Comparison of ENCODE assay signal across 9 cellular contexts in the genomic region with DNA sequence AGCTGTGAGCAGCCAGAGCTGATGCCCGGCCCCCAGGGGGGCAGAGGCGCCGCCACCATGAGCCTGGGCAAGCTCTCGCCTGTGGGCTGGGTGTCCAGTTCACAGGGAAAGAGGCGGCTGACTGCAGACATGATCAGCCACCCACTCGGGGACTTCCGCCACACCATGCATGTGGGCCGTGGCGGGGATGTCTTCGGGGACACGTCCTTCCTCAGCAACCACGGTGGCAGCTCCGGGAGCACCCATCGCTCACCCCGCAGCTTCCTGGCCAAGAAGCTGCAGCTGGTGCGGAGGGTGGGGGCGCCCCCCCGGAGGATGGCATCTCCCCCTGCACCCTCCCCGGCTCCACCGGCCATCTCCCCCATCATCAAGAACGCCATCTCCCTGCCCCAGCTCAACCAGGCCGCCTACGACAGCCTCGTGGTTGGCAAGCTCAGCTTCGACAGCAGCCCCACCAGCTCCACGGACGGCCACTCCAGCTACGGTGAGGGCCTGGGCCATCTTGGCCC. TPM values are rescaled to one million over a fixed set of nuclear protein-coding genes. Genes with fewer than 3 reads are reported as not detected.
A peak's percentile ranks its signal among the peaks of the same experiment; 100 is the strongest.
DNase-seq lines count a peak whose midpoint lies in the region; ATAC-seq, FAIRE-seq and TF ChIP-seq lines count a peak whose summit lies in the region.
"Had no signal": no experiment of that assay in that cellular context is flagged by ENCODE, and none has a peak within 500 bp of the region (broad histone marks: within the 10 kb centered on the region; RNA-seq: fewer than 3 reads in every experiment).

No MANE protein-coding gene starts in this region.

- POLR2A ChIA-PET in activated CD8-positive, alpha-beta T cell treated with anti-CD3 and anti-CD28 coated beads, Interleukin-2, amount 10 ng/mL, durations not matched to agents 7 days and 5 days (lab: Charles Lee) = interaction anchor here (0.8 to 2.1 kb wide), 4 partner anchors 9 to 239 kb away, joined by 3 to 8 read pairs (median 6); a partner anchor contains a TSS
- POLR2A ChIA-PET in H1 (lab: Charles Lee; ENCODE audit: partially characterized antibody) = interaction anchor here (1.0 to 12.2 kb wide), 6 partner anchors 8 to 120 kb away, joined by 3 to 198 read pairs (median 3); partner anchors contain the start of gene NOL12

- no peak for TF ChIP-seq RAD21 in H1 (IDR thresholded peaks at IDR 0.05 in 1 of 2, conservative IDR thresholded peaks at IDR 0.05 in 1 of 2; ENCODE audit: low read depth in 2 of 2, low read length in 2 of 2)

- CTCF ChIA-PET in activated CD8-positive, alpha-beta T cell treated with anti-CD3 and anti-CD28 coated beads, Interleukin-2, amount 10 ng/mL, durations not matched to agents 7 days and 5 days (lab: Charles Lee) = interaction anchor here (0.7 to 15.3 kb wide), 38 partner anchors 9 to 709 kb away, joined by 3 to 493 read pairs (median 7); partner anchors contain the start of genes C22orf23, CYTH4, GGA1 and LGALS1
- CTCF ChIA-PET in H1 (lab: Charles Lee; ENCODE audit: partially characterized antibody) = interaction anchor here (0.8 to 39.4 kb wide), 24 partner anchors 10 to 115 kb away, joined by 3 to 1347 read pairs (median 8); partner anchors contain the start of genes GGA1, LGALS2 and MFNG

- peak overlapping the region; percentile 79 for H3K27ac Mint-ChIP-seq in activated CD8-positive, alpha-beta T cell treated with anti-CD3 and anti-CD28 coated beads, Interleukin-2, amount 10 ng/mL, durations not matched to agents 7 days and 5 days

- H2BK15ac ChIP-seq in H1 (ENCODE audit: low read length) = peak overlapping the region; percentile 13; the same call in 1 of the 2 replicates

- TF ChIP-seq CTCF in GM06990 (IDR thresholded peaks at IDR 0.05; ENCODE audit: insufficient read depth, low read length, poor library complexity, severe bottlenecking) (no peak), H1 (IDR thresholded peaks at IDR 0.05; ENCODE audit: control extremely low read depth in 1 of 3, insufficient read depth in 1 of 3, low read depth in 1 of 3, low read length in 3 of 3) (no peak)

- no peak overlapping the region for H3K14ac ChIP-seq in H1 (ENCODE audit: insufficient read length)

- H2BK120ac ChIP-seq in H1 (replicated peaks; ENCODE audit: low read depth, low read length) = no peak overlapping the region

- no peak overlapping the region for H4K91ac ChIP-seq in H1 (replicated peaks; ENCODE audit: insufficient read length, low read length)

- ATAC-seq in activated CD8-positive, alpha-beta T cell treated with anti-CD3 and anti-CD28 coated beads, Interleukin-2, amount 10 ng/mL, durations not matched to agents 7 days and 5 days = peak; percentile 50
- ATAC-seq in GM21529 (IDR thresholded peaks at IDR 0.05; ENCODE audit: unreplicated experiment) = no peak
- ATAC-seq in GM21447 (IDR thresholded peaks at IDR 0.05; ENCODE audit: unreplicated experiment) = no peak

- no peak overlapping the region for H3K4ac ChIP-seq in H1 (replicated peaks; ENCODE audit: insufficient read length, low read depth, low read length)

- FAIRE-seq in H1 (lab: Jason Lieb, UNC) (no peak), HTR-8/SVneo (lab: Jason Lieb, UNC) (no peak)

- H2AFZ ChIP-seq in H1 (ENCODE audit: low read length) = no peak overlapping the region

- TF ChIP-seq POLR2A in H1 (IDR thresholded peaks at IDR 0.05; ENCODE audit: control extremely low read depth in 1 of 2, low read depth in 2 of 2, low read length in 2 of 2) = no peak

- no peak overlapping the region; the same call in 1 of the 2 replicates for H4K8ac ChIP-seq in H1 (ENCODE audit: extremely low read depth, insufficient read depth, low read length)

- no peaks in the 10 kb centered on the region for H3K9me3 ChIP-seq in H1 (ENCODE audit: insufficient read depth in 2 of 2, low read depth in 1 of 2, low read length in 1 of 2)

- peaks cover 13 to 41% (median 24%) of the 10 kb centered on the region in 4 experiments for H3K4me1 ChIP-seq in H1 (replicated peaks in 1 of 4; ENCODE audit: control insufficient read depth in 3 of 4, insufficient read depth in 4 of 4, low read length in 3 of 4)

- H3K27me3 Mint-ChIP-seq in activated CD8-positive, alpha-beta T cell treated with anti-CD3 and anti-CD28 coated beads, Interleukin-2, amount 10 ng/mL, durations not matched to agents 7 days and 5 days (ENCODE audit: low read depth) = peaks cover 38% of the 10 kb centered on the region

- H3K4me3 ChIP-seq in GM06990 (replicated peaks; ENCODE audit: low read depth, low read length) = no peak overlapping the region
- H3K4me3 ChIP-seq in H1 (ENCODE audit: extremely low read depth in 1 of 4, insufficient read depth in 2 of 4, low read depth in 3 of 4, low read length in 4 of 4) = no peak overlapping the region
- H3K4me3 ChIP-seq in skin epidermis = no peak overlapping the region

- H3K36me3 ChIP-seq in GM06990 (ENCODE audit: control insufficient read depth, insufficient read depth, low read length) = no peaks in the 10 kb centered on the region
- H3K36me3 ChIP-seq in H1 (ENCODE audit: control insufficient read depth in 2 of 4, insufficient read depth in 4 of 4, low read length in 3 of 4) = no peaks in the 10 kb centered on the region

- WGBS in H1 (ENCODE audit: extremely low coverage in 1 of 2, insufficient coverage in 1 of 2, insufficient read length in 1 of 2, insufficient replicate concordance in 2 of 2, low coverage in 1 of 2, low lambda C conversion rate in 2 of 2, missing lambda C conversion rate in 1 of 2), 2 experiments = 88% methylated on average over 20 of the region's 28 CpGs; no CpG with 5 or more reads in 1 of the 2 experiments

- H2AK5ac ChIP-seq in H1 (ENCODE audit: low read depth, low read length) = peak overlapping the region; percentile 8; the same call in 1 of the 2 replicates

- no peak overlapping the region for H3K4me2 ChIP-seq in H1 (ENCODE audit: insufficient read depth in 1 of 2, low read depth in 2 of 2, low read length in 2 of 2)

- H2BK5ac ChIP-seq in H1 (ENCODE audit: low read depth, low read length) = peak overlapping the region; percentile 24

- H4K20me1 ChIP-seq in H1 (replicated peaks in 1 of 2; ENCODE audit: control insufficient read depth in 1 of 2, insufficient read depth in 2 of 2, low read length in 2 of 2) = no peaks in the 10 kb centered on the region

- peak overlapping the region; percentile 80; the same call in 1 of the 2 replicates for H2BK12ac ChIP-seq in H1 (ENCODE audit: low read depth, low read length)

- H4K5ac ChIP-seq in H1 (ENCODE audit: insufficient read length, low read depth, low read length) = no peak overlapping the region

- no peak for TF ChIP-seq EP300 in H1 (IDR thresholded peaks at IDR 0.05; ENCODE audit: borderline replicate concordance in 1 of 2, low read depth in 2 of 2, low read length in 2 of 2)

- no peak overlapping the region for H3K23ac ChIP-seq in H1 (ENCODE audit: insufficient read length)

- H3K23me2 ChIP-seq in H1 (ENCODE audit: low read depth, low read length) = peaks cover 3% of the 10 kb centered on the region; the same call in 1 of the 2 replicates

- no peak overlapping the region for H3K56ac ChIP-seq in H1 (replicated peaks; ENCODE audit: insufficient read length, low read depth, low read length)

- H3K4me1 Mint-ChIP-seq in activated CD8-positive, alpha-beta T cell treated with anti-CD3 and anti-CD28 coated beads, Interleukin-2, amount 10 ng/mL, durations not matched to agents 7 days and 5 days (ENCODE audit: low read depth) = peaks cover 34% of the 10 kb centered on the region

- peak; percentile 37 for DNase-seq in GM06990 (ENCODE audit: extremely low read depth, insufficient read length)
- peak; percentile 61 for DNase-seq in activated CD8-positive, alpha-beta T cell treated with anti-CD3 and anti-CD28 coated beads, Interleukin-2, amount 10 ng/mL, durations not matched to agents 7 days and 5 days
- DNase-seq in H1 (ENCODE audit: low read depth in 1 of 2, low spot score in 2 of 2) = no peak
- no peak for DNase-seq in NCI-H146 treated with DMSO at 0.1 percent for 48 hours (lab: John Stamatoyannopoulos, UW; ENCODE audit: unreplicated experiment)
- no peak for DNase-seq in HTR-8/SVneo (ENCODE audit: insufficient read length, low spot score)
- DNase-seq: DMS79 had no signal

- H3K9ac ChIP-seq in H1 (replicated peaks in 1 of 4; ENCODE audit: extremely low read depth in 1 of 4, low read depth in 3 of 4, low read length in 3 of 4) = no peak overlapping the region

- no peak overlapping the region for H2BK20ac ChIP-seq in H1 (ENCODE audit: low read length)

- H3K27ac ChIP-seq in H1 (ENCODE audit: low read depth, low read length) (no peak overlapping the region), skin epidermis (peak overlapping the region in 15 of 21 experiments; percentile 1 to 67 (median 55))

- no peaks in the 10 kb centered on the region for H3K79me1 ChIP-seq in H1 (ENCODE audit: low read depth, low read length)

- peaks cover 1% of the 10 kb centered on the region for H3K27me3 ChIP-seq in GM06990 (replicated peaks; ENCODE audit: control insufficient read depth, insufficient read depth, low read length)
- peaks cover 2 to 6% (median 3%) of the 10 kb centered on the region in 4 experiments; a peak in 6 of 7 replicates for H3K27me3 ChIP-seq in H1 (replicated peaks in 1 of 4; ENCODE audit: control insufficient read depth in 3 of 4, extremely low read depth in 1 of 4, insufficient read depth in 3 of 4, low read length in 3 of 4)

- peak overlapping the region; percentile 49 for H3K4me3 Mint-ChIP-seq in activated CD8-positive, alpha-beta T cell treated with anti-CD3 and anti-CD28 coated beads, Interleukin-2, amount 10 ng/mL, durations not matched to agents 7 days and 5 days

- no peaks in the 10 kb centered on the region for H3K9me3 Mint-ChIP-seq in activated CD8-positive, alpha-beta T cell treated with anti-CD3 and anti-CD28 coated beads, Interleukin-2, amount 10 ng/mL, durations not matched to agents 7 days and 5 days (ENCODE audit: insufficient read depth)

- H3K36me3 Mint-ChIP-seq in activated CD8-positive, alpha-beta T cell treated with anti-CD3 and anti-CD28 coated beads, Interleukin-2, amount 10 ng/mL, durations not matched to agents 7 days and 5 days (ENCODE audit: low read depth) = no peaks in the 10 kb centered on the region

- H3K79me2 ChIP-seq in H1 (ENCODE audit: control insufficient read depth in 1 of 2, insufficient read depth in 2 of 2, low read length in 2 of 2) = no peaks in the 10 kb centered on the region

- no peak overlapping the region for H3K18ac ChIP-seq in H1 (ENCODE audit: extremely low read depth, low read length)

RNA-seq across cellular contexts. Expression of gene CDC42EP1, which starts 6.1 kb away (rescaled TPM):
- under 1 TPM; 0.13 to 0.21 TPM for total RNA-seq in activated CD8-positive, alpha-beta T cell treated with anti-CD3 and anti-CD28 coated beads, Interleukin-2, amount 10 ng/mL, durations not matched to agents 7 days and 5 days
- total RNA-seq in H1 (2021; fragmentation: NEBNext Ultra II Directional; extraction: Animal tissue kit (Norgen Biotek cat#: 25700)) = 10.1 and 11.2 TPM in 2 replicates
- polyA plus RNA-seq in H1 (2011; rRNA removed) = 8.3 and 15.4 TPM in 2 replicates
- polyA plus RNA-seq in H1 (2011; cell fraction: cytosol; rRNA removed) = 5.3 TPM
- 7.8 TPM for polyA plus RNA-seq in H1 (2011; cell fraction: nucleus; rRNA removed)
- 5.5 to 11.6 TPM (median 10.8 TPM) in 4 replicates for polyA plus RNA-seq in H1 (2012, experiment 1 of 2)
- 8.9 TPM for polyA plus RNA-seq in H1 (2012, experiment 2 of 2)
- polyA plus RNA-seq in H1 (2013, experiment 1 of 2) = 11.0 TPM
- polyA plus RNA-seq in H1 (2013, experiment 2 of 2) = 10.5 TPM
- polyA minus RNA-seq in H1 (2011; rRNA and poly(A)+ RNA removed) = 2.1 and 2.2 TPM in 2 replicates
- 4.3 TPM for polyA minus RNA-seq in H1 (2011; cell fraction: cytosol; rRNA and poly(A)+ RNA removed)
- polyA minus RNA-seq in H1 (2011; cell fraction: nucleus; rRNA and poly(A)+ RNA removed) = 5.1 TPM

RNA-seq across cellular contexts. Expression of gene LGALS2, which starts 13.5 kb away (rescaled TPM):
- not detected for total RNA-seq in activated CD8-positive, alpha-beta T cell treated with anti-CD3 and anti-CD28 coated beads, Interleukin-2, amount 10 ng/mL, durations not matched to agents 7 days and 5 days
- total RNA-seq in H1 (2021; fragmentation: NEBNext Ultra II Directional; extraction: Animal tissue kit (Norgen Biotek cat#: 25700)) = not detected in 2 replicates
- polyA plus RNA-seq in H1 (2011; rRNA removed) = not detected in 2 replicates
- not detected for polyA plus RNA-seq in H1 (2011; cell fraction: cytosol; rRNA removed)
- polyA plus RNA-seq in H1 (2011; cell fraction: nucleus; rRNA removed) = not detected
- polyA plus RNA-seq in H1 (2012, experiment 1 of 2) = not detected in 4 replicates
- not detected for polyA plus RNA-seq in H1 (2012, experiment 2 of 2)
- not detected for polyA plus RNA-seq in H1 (2013, experiment 1 of 2)
- polyA plus RNA-seq in H1 (2013, experiment 2 of 2) = not detected
- polyA minus RNA-seq in H1 (2011; rRNA and poly(A)+ RNA removed) = not detected in 2 replicates
- not detected for polyA minus RNA-seq in H1 (2011; cell fraction: cytosol; rRNA and poly(A)+ RNA removed)
- not detected for polyA minus RNA-seq in H1 (2011; cell fraction: nucleus; rRNA and poly(A)+ RNA removed)

RNA-seq across cellular contexts. Expression of gene GGA1, which starts 42.3 kb away (rescaled TPM):
- total RNA-seq in activated CD8-positive, alpha-beta T cell treated with anti-CD3 and anti-CD28 coated beads, Interleukin-2, amount 10 ng/mL, durations not matched to agents 7 days and 5 days = 10 to 100 TPM; 66.3 to 69.5 TPM
- total RNA-seq in H1 (2021; fragmentation: NEBNext Ultra II Directional; extraction: Animal tissue kit (Norgen Biotek cat#: 25700)) = 46.5 and 49.3 TPM in 2 replicates
- 57.2 and 81.0 TPM in 2 replicates for polyA plus RNA-seq in H1 (2011; rRNA removed)
- 58.2 TPM for polyA plus RNA-seq in H1 (2011; cell fraction: cytosol; rRNA removed)
- 170 TPM for polyA plus RNA-seq in H1 (2011; cell fraction: nucleus; rRNA removed)
- polyA plus RNA-seq in H1 (2012, experiment 1 of 2) = 43.4 to 56.3 TPM (median 52.3 TPM) in 4 replicates
- polyA plus RNA-seq in H1 (2012, experiment 2 of 2) = 38.5 TPM
- polyA plus RNA-seq in H1 (2013, experiment 1 of 2) = 31.2 TPM
- polyA plus RNA-seq in H1 (2013, experiment 2 of 2) = 28.6 TPM
- polyA minus RNA-seq in H1 (2011; rRNA and poly(A)+ RNA removed) = 25.7 and 39.1 TPM in 2 replicates
- 36.0 TPM for polyA minus RNA-seq in H1 (2011; cell fraction: cytosol; rRNA and poly(A)+ RNA removed)
- 64.4 TPM for polyA minus RNA-seq in H1 (2011; cell fraction: nucleus; rRNA and poly(A)+ RNA removed)

RNA-seq across cellular contexts. Expression of gene CARD10, which starts 47.2 kb away (rescaled TPM):
- under 1 TPM in 1 of 2 experiments, not detected in 1; 0.31 TPM for total RNA-seq in activated CD8-positive, alpha-beta T cell treated with anti-CD3 and anti-CD28 coated beads, Interleukin-2, amount 10 ng/mL, durations not matched to agents 7 days and 5 days
- total RNA-seq in H1 (2021; fragmentation: NEBNext Ultra II Directional; extraction: Animal tissue kit (Norgen Biotek cat#: 25700)) = 14.4 and 14.6 TPM in 2 replicates
- polyA plus RNA-seq in H1 (2011; rRNA removed) = 13.5 and 17.4 TPM in 2 replicates
- 11.2 TPM for polyA plus RNA-seq in H1 (2011; cell fraction: cytosol; rRNA removed)
- 23.7 TPM for polyA plus RNA-seq in H1 (2011; cell fraction: nucleus; rRNA removed)
- 7.9 to 13.1 TPM (median 11.6 TPM) in 4 replicates for polyA plus RNA-seq in H1 (2012, experiment 1 of 2)
- 11.4 TPM for polyA plus RNA-seq in H1 (2012, experiment 2 of 2)
- polyA plus RNA-seq in H1 (2013, experiment 1 of 2) = 9.2 TPM
- polyA plus RNA-seq in H1 (2013, experiment 2 of 2) = 9.2 TPM
- polyA minus RNA-seq in H1 (2011; rRNA and poly(A)+ RNA removed) = 6.8 and 7.5 TPM in 2 replicates
- polyA minus RNA-seq in H1 (2011; cell fraction: cytosol; rRNA and poly(A)+ RNA removed) = 11.4 TPM
- polyA minus RNA-seq in H1 (2011; cell fraction: nucleus; rRNA and poly(A)+ RNA removed) = 5.0 TPM

Comparison
In these comparisons a context has a peak if more than half of its experiments do, and no peak if none do; other contexts are left out.
1. DNase-seq: peak in GM06990 (single experiment) and activated CD8-positive, alpha-beta T cell treated with anti-CD3 and anti-CD28 coated beads, Interleukin-2, amount 10 ng/mL, durations not matched to agents 7 days and 5 days (single experiment); none in H1 (0 of 2), NCI-H146 treated with DMSO at 0.1 percent for 48 hours (single experiment) and HTR-8/SVneo (single experiment).